Comparison of ENCODE assay signal across 8 cellular contexts in the genomic region with DNA sequence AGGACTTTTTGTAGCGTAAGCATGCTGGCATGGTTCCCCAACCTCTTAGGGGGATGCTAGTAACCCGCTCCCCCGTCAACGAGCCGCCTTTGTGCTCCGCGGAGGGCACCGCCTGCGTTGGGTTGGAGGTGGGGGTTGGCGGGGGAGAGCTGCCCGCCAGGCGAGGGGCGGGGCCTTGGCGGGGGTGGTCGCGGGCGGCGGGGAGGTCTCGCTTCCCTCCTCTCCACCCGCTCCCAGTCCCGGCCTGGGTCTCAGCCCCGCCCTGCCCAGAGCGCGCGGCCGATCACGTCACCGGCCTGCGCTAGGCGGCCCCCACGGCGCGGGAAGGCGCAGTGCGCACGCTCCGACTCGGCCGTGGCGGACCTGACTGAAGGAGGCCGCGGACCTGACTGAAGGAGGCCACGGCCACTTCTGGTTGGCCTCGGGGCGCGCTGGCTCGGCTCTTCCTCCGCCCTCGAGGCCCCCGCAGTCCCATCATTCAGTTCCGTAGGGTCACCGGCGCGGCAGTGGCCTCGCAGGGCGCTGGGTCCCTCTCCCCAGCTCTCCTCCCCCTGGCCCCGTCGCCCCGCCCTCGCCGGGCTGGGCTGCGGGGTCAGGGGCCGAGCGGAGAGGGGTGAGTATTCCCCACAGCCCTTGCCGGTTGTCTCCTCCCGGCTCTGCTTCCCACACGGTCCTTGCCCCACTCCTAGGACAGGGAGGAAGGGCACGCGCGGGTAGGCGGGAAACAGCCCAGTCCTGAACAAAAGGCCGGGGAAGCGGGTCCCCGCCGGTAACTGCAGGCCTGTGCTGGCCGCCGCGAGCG. TPM values are rescaled to one million over a fixed set of nuclear protein-coding genes. Genes with fewer than 3 reads are reported as not detected.
DNase-seq lines count a peak whose midpoint lies in the region; ATAC-seq and TF ChIP-seq lines count a peak whose summit lies in the region.

A gene (plus strand): TSS at position 330 of the 802 bp plus-strand sequence. CDS start 15,548 bp downstream, outside the sequence.

- TF ChIP-seq CTCF in GM13976 (IDR thresholded peaks at IDR 0.05; ENCODE audit: borderline replicate concordance, control extremely low read depth, extremely low read depth, insufficient read depth, missing control alignments) (no peak), progenitor cell of endocrine pancreas (IDR thresholded peaks at IDR 0.05; ENCODE audit: unreplicated experiment) (no peak)

- in situ Hi-C loops in GM13976 (cut with MboI; ENCODE audit: low sequenced_read_pairs, unreplicated experiment), result no loop called here

- peaks cover 1% of the 10 kb centered on the region for H3K36me3 Mint-ChIP-seq in progenitor cell of endocrine pancreas (ENCODE audit: insufficient read depth)

- peaks cover 13% of the 10 kb centered on the region for H3K4me1 Mint-ChIP-seq in progenitor cell of endocrine pancreas (ENCODE audit: low read depth)

- H3K4me3 Mint-ChIP-seq in progenitor cell of endocrine pancreas (ENCODE audit: low read depth), result peak within 1 kb of the TSS; percentile 81

- no peaks in the 10 kb centered on the region for H3K9me3 Mint-ChIP-seq in progenitor cell of endocrine pancreas (ENCODE audit: low read depth)

- DNase-seq in GM13976 (ENCODE audit: low spot score) (peak; percentile 97), NCI-H1436 treated with DMSO at 0.1 percent for 48 hours (lab: John Stamatoyannopoulos, UW) (peak; percentile 84), T follicular helper cell (ENCODE audit: low read depth) (peak; percentile 71), amniotic epithelial cell (ENCODE audit: low read depth) (peak; percentile 88), left cardiac atrium (peak; percentile 92), progenitor cell of endocrine pancreas (ENCODE audit: low spot score, unreplicated experiment) (peak; percentile 91), ureter (ENCODE audit: low spot score) (peak; percentile 91)

- H3K27me3 Mint-ChIP-seq in progenitor cell of endocrine pancreas, result no peaks in the 10 kb centered on the region

- ATAC-seq in HG02852 (IDR thresholded peaks at IDR 0.05; ENCODE audit: unreplicated experiment), result peak; percentile 96
- ATAC-seq in left cardiac atrium, result peak; percentile 99 to 100

- H3K27ac Mint-ChIP-seq in progenitor cell of endocrine pancreas, result peak within 1 kb of the TSS; percentile 96

- intact Hi-C loops in left cardiac atrium (cut with DNase I), result loop anchor here in 1 of 2 donors (5.0 to 10.0 kb wide), 3 partner anchors 120 to 465 kb away; a partner anchor contains a TSS

RNA-seq across cellular contexts. Expression of the gene that starts here (rescaled TPM):
- 1 to 10 TPM; 5.1 to 6.2 TPM for total RNA-seq in left cardiac atrium
- 10.8 and 11.8 TPM in 2 replicates for total RNA-seq in progenitor cell of endocrine pancreas
- 12.5 TPM for total RNA-seq in ureter

Comparison
In these comparisons a context has a peak if more than half of its experiments do, and no peak if none do; other contexts are left out.
1. Peak in every context shown above with its lines: DNase-seq and ATAC-seq.